Comparison of ENCODE assay signal across 11 cellular contexts in genomic region chr18:44789704-44790103, GRCh38.
DNase-seq lines count a peak whose midpoint lies in the region; ATAC-seq, FAIRE-seq and TF ChIP-seq lines count a peak whose summit lies in the region.
"Had no signal": no experiment of that assay in that cellular context is flagged by ENCODE, and none has a peak within 500 bp of the region (broad histone marks: within the 10 kb centered on the region; RNA-seq: fewer than 3 reads in every experiment).

No MANE protein-coding gene starts in this region.

- H3K27ac ChIP-seq in ascending aorta (peak overlapping the region; percentile 23 to 26), heart left ventricle (peak overlapping the region in 11 of 12 donors; percentile 11 to 81 (median 67)), parathyroid adenoma (peak overlapping the region; percentile 4)
- H3K27ac ChIP-seq: C4-2B had no signal

- TF ChIP-seq POLR2A in heart left ventricle (IDR thresholded peaks at IDR 0.05) (peak in 1 of 2 donors; percentile 44), H54 (IDR thresholded peaks at IDR 0.05; ENCODE audit: low read depth, low read length) (no peak)

- H3K36me3 ChIP-seq in ascending aorta (no peaks in the 10 kb centered on the region), heart left ventricle (no peaks in the 10 kb centered on the region), parathyroid adenoma (ENCODE audit: control insufficient read depth, insufficient read depth, low read length) (no peaks in the 10 kb centered on the region)

- WGBS in heart left ventricle, 4 donors: 29 to 58% (median 36%) methylated on average over 4 of the region's 4 CpGs

- no peak overlapping the region for H3K9ac ChIP-seq in parathyroid adenoma

- H3K27me3 ChIP-seq in ascending aorta (no peaks in the 10 kb centered on the region), heart left ventricle (no peaks in the 10 kb centered on the region), parathyroid adenoma (ENCODE audit: control insufficient read depth, insufficient read depth, low read length) (no peaks in the 10 kb centered on the region)

- no peak overlapping the region for H2AFZ ChIP-seq in parathyroid adenoma

- TF ChIP-seq CTCF in ascending aorta (IDR thresholded peaks at IDR 0.05): no peak
- TF ChIP-seq CTCF in heart left ventricle (IDR thresholded peaks at IDR 0.05): no peak
- TF ChIP-seq CTCF in parathyroid adenoma (IDR thresholded peaks at IDR 0.05): no peak

- H3K79me2 ChIP-seq in parathyroid adenoma: peaks cover 4% of the 10 kb centered on the region

- intact Hi-C loops in ascending aorta (cut with DNase I) (loop anchor here (5.0 to 10.0 kb wide), 3 partner anchors 107 to 458 kb away; partner anchors contain the start of gene SETBP1), heart left ventricle (cut with DNase I) (loop anchor here in 5 of 10 donors (2.0 to 10.0 kb wide), 6 partner anchors 38 to 109 kb away; partner anchors contain the start of gene SETBP1 (in 4 of the 5))

- peak overlapping the region; percentile 44 for H3K4me2 ChIP-seq in parathyroid adenoma (ENCODE audit: low read length)

- H3K4me1 ChIP-seq in ascending aorta (peaks cover 12 to 38% of the 10 kb centered on the region in 2 donors), heart left ventricle (peaks cover 11 to 56% (median 46%) of the 10 kb centered on the region in 12 donors), parathyroid adenoma (no peaks in the 10 kb centered on the region)

- no peak overlapping the region for H3K4me3 ChIP-seq in ascending aorta
- H3K4me3 ChIP-seq in heart left ventricle: no peak overlapping the region
- no peak overlapping the region for H3K4me3 ChIP-seq in parathyroid adenoma (ENCODE audit: low read depth, low read length)

- DNase-seq in CD1c-positive myeloid dendritic cell (ENCODE audit: extremely low spot score): peak; percentile 54
- no peak for DNase-seq in ascending aorta (ENCODE audit: low spot score in 2 of 2)
- peak in 3 of 5 donors; percentile 32 to 45 (median 43) for DNase-seq in heart left ventricle
- DNase-seq in H54 (ENCODE audit: insufficient read length, low spot score): no peak
- no peak for DNase-seq in activated CD4-positive, alpha-beta T cell treated with anti-CD3 and anti-CD28 coated beads, Interleukin-2, amount 50 U/mL, for 4 hours
- no peak for DNase-seq in AG08396 (ENCODE audit: low spot score)
- DNase-seq: HFFc6 had no signal

- FAIRE-seq in H54 (lab: Jason Lieb, UNC): no peak

- H3K9me3 ChIP-seq in ascending aorta: no peaks in the 10 kb centered on the region
- H3K9me3 ChIP-seq in heart left ventricle: no peaks in the 10 kb centered on the region
- no peaks in the 10 kb centered on the region for H3K9me3 ChIP-seq in parathyroid adenoma (ENCODE audit: control insufficient read depth, low read length)

- ATAC-seq in heart left ventricle (peak; percentile 50 to 81 (median 66)), GM21717 (IDR thresholded peaks at IDR 0.05; ENCODE audit: unreplicated experiment) (no peak)
- ATAC-seq: activated T-helper 17 cell treated with anti-CD3 and anti-CD28 coated beads, Interleukin-2, amount 50 U/mL, for 72 hours had no signal

Comparison
In these comparisons a context has a peak if more than half of its experiments do, and no peak if none do; other contexts are left out.
1. DNase-seq: peak in CD1c-positive myeloid dendritic cell (single experiment) and heart left ventricle (3 of 5); none in ascending aorta (0 of 2), H54 (single experiment), activated CD4-positive, alpha-beta T cell treated with anti-CD3 and anti-CD28 coated beads, Interleukin-2, amount 50 U/mL, for 4 hours (0 of 2) and AG08396 (single experiment).
2. H3K27ac ChIP-seq: peak in every context shown above with its lines; median percentile 67 in heart left ventricle; 24 in ascending aorta; 4 in parathyroid adenoma.